ENCODE assay signal across 8 cellular contexts in the genomic region with DNA sequence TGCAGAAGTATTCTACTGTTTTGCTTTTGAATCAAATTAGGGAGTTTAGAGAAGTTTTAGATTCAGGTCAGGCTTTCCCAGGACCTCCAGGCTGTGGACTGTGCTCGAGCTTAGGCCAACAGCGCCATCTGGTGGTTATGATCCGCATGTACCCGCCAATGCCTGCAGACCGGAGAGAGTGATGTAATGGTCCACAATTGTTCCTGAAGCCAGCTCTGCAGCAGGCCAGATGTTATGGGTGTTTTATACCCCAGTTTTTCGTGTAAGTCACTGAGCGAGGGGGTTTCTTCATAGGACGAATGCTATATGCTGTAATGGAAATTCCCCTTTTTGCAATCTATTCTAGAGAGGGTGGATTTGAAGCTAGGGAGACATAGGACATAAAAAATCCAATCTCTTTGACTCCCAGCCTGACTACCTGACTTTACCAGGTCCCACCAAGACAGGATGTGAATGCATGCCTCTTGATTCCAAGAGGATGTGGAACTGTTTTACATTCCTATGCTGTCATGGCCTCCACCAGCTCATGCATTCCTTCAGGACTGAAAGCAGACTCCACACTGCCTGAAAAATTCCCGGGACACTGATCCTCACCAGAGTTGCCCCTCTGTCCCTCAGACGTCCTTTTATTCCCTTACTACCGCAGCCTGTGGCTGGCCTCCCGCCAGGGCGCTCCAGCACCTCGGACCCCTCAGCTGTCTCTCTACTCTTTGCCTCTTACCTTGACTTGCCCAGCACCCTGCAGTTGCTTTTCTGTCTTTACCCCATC. TPM values are rescaled to one million over a fixed set of nuclear protein-coding genes. Genes with fewer than 3 reads are reported as not detected.
A peak's percentile ranks its signal among the peaks of the same experiment; 100 is the strongest.
DNase-seq lines count a peak whose midpoint lies in the region; FAIRE-seq and TF ChIP-seq lines count a peak whose summit lies in the region.

No MANE protein-coding gene starts in this region.

- H3K27ac Mint-ChIP-seq in HFFc6 (no peak overlapping the region), astrocyte (ENCODE audit: unreplicated experiment) (peak overlapping the region; percentile 63)
- H3K27ac Mint-ChIP-seq in T-helper 1 cell treated with Interleukin-12 subunit alpha and Interleukin-12 subunit beta and Interleukin-4 antibody, amounts not matched to agents 30 μg/mL and 1 μg/mL, for 36 hours = no peak overlapping the region

- peak; percentile 78 for FAIRE-seq in astrocyte (lab: Jason Lieb, UNC)

- H3K27ac ChIP-seq in astrocyte (ENCODE audit: low read depth, low read length) (no peak overlapping the region), hepatocyte (no peak overlapping the region), rectal smooth muscle tissue (ENCODE audit: low read depth, low read length) (no peak overlapping the region)

- H3K9me3 Mint-ChIP-seq in HFFc6 (peaks cover 6% of the 10 kb centered on the region), astrocyte (ENCODE audit: unreplicated experiment) (no peaks in the 10 kb centered on the region)
- H3K9me3 Mint-ChIP-seq in T-helper 1 cell treated with Interleukin-12 subunit alpha and Interleukin-12 subunit beta and Interleukin-4 antibody, amounts not matched to agents 30 μg/mL and 1 μg/mL, for 36 hours = no peaks in the 10 kb centered on the region

- peak overlapping the region; percentile 46; the same call in 1 of the 2 replicates for H3K4me3 Mint-ChIP-seq in HFFc6
- peak overlapping the region; percentile 29 for H3K4me3 Mint-ChIP-seq in T-helper 1 cell treated with Interleukin-12 subunit alpha and Interleukin-12 subunit beta and Interleukin-4 antibody, amounts not matched to agents 30 μg/mL and 1 μg/mL, for 36 hours
- H3K4me3 Mint-ChIP-seq in astrocyte (ENCODE audit: unreplicated experiment) = peak overlapping the region; percentile 47

- H3K36me3 Mint-ChIP-seq in HFFc6 (ENCODE audit: low read depth) = no peaks in the 10 kb centered on the region
- H3K36me3 Mint-ChIP-seq in T-helper 1 cell treated with Interleukin-12 subunit alpha and Interleukin-12 subunit beta and Interleukin-4 antibody, amounts not matched to agents 30 μg/mL and 1 μg/mL, for 36 hours (ENCODE audit: low read depth) = no peaks in the 10 kb centered on the region
- no peaks in the 10 kb centered on the region for H3K36me3 Mint-ChIP-seq in astrocyte (ENCODE audit: low read depth, unreplicated experiment)

- H3K36me3 ChIP-seq in astrocyte (ENCODE audit: insufficient read depth, low read length) = no peaks in the 10 kb centered on the region
- no peaks in the 10 kb centered on the region for H3K36me3 ChIP-seq in hepatocyte (replicated peaks; ENCODE audit: insufficient read depth, low read depth)
- H3K36me3 ChIP-seq in rectal smooth muscle tissue (ENCODE audit: control insufficient read depth, insufficient read depth, low read length) = no peaks in the 10 kb centered on the region

- H2AFZ ChIP-seq in astrocyte (ENCODE audit: low read depth, low read length) = peak overlapping the region; percentile 75
- peak overlapping the region; percentile 56 for H2AFZ ChIP-seq in hepatocyte

- H3K9me3 ChIP-seq in astrocyte (ENCODE audit: insufficient read depth, low read depth, low read length) = no peaks in the 10 kb centered on the region
- H3K9me3 ChIP-seq in hepatocyte (ENCODE audit: low read depth) = no peaks in the 10 kb centered on the region

- no peaks in the 10 kb centered on the region for H4K20me1 ChIP-seq in astrocyte (ENCODE audit: insufficient read depth, low read length)
- no peaks in the 10 kb centered on the region for H4K20me1 ChIP-seq in hepatocyte (ENCODE audit: insufficient read depth, poor library complexity, severe bottlenecking)

- WGBS in hepatocyte (ENCODE audit: low lambda C conversion rate, missing lambda C conversion rate) = 22% methylated on average over 14 of the region's 14 CpGs

- no peaks in the 10 kb centered on the region for H3K79me2 ChIP-seq in astrocyte (ENCODE audit: insufficient read depth, low read length)
- H3K79me2 ChIP-seq in hepatocyte = no peaks in the 10 kb centered on the region

- H3K9ac ChIP-seq in astrocyte (ENCODE audit: low read length) = peak overlapping the region; percentile 7
- H3K9ac ChIP-seq in rectal smooth muscle tissue (ENCODE audit: low read length) = no peak overlapping the region

- no peaks in the 10 kb centered on the region for H3K9me2 ChIP-seq in hepatocyte (replicated peaks; ENCODE audit: insufficient read depth)

- peaks cover 2% of the 10 kb centered on the region; the same call in 1 of the 2 replicates for H3K27me3 Mint-ChIP-seq in HFFc6 (ENCODE audit: insufficient read depth)
- peaks cover 70% of the 10 kb centered on the region for H3K27me3 Mint-ChIP-seq in T-helper 1 cell treated with Interleukin-12 subunit alpha and Interleukin-12 subunit beta and Interleukin-4 antibody, amounts not matched to agents 30 μg/mL and 1 μg/mL, for 36 hours (ENCODE audit: low read depth)
- H3K27me3 Mint-ChIP-seq in astrocyte (ENCODE audit: low read depth, unreplicated experiment) = peaks cover 27% of the 10 kb centered on the region

- TF ChIP-seq CTCF in GM12865 (IDR thresholded peaks at IDR 0.05; ENCODE audit: insufficient read depth, low read depth, low read length, missing control alignments) = peak; percentile 85
- peak; percentile 94 for TF ChIP-seq CTCF in HFFc6 (IDR thresholded peaks at IDR 0.05)
- peak; percentile 93 for TF ChIP-seq CTCF in astrocyte (IDR thresholded peaks at IDR 0.05; ENCODE audit: insufficient read depth, low read depth, low read length)
- peak; percentile 94 for TF ChIP-seq CTCF in hepatocyte (IDR thresholded peaks at IDR 0.05; ENCODE audit: poor library complexity)

- H3K27me3 ChIP-seq in astrocyte (ENCODE audit: insufficient read depth, low read length) (peaks cover 9% of the 10 kb centered on the region), hepatocyte (peaks cover 38% of the 10 kb centered on the region), rectal smooth muscle tissue (ENCODE audit: control insufficient read depth, insufficient read depth, low read length) (peaks cover 10% of the 10 kb centered on the region)

- H3K4me1 ChIP-seq in astrocyte (ENCODE audit: insufficient read depth, low read length) = peaks cover 8% of the 10 kb centered on the region
- peaks cover 9% of the 10 kb centered on the region for H3K4me1 ChIP-seq in hepatocyte (ENCODE audit: insufficient read depth)
- H3K4me1 ChIP-seq in rectal smooth muscle tissue (ENCODE audit: control insufficient read depth, insufficient read depth, low read length) = peaks cover 3% of the 10 kb centered on the region

- DNase-seq in GM12865 (ENCODE audit: low read depth) (peak; percentile 93), HFFc6 (peak; percentile 64), NAMALWA (ENCODE audit: low spot score) (peak; percentile 93), astrocyte (ENCODE audit: low read depth) (peak; percentile 52), hepatocyte (ENCODE audit: low spot score) (peak; percentile 93), NCI-H1048 (lab: John Stamatoyannopoulos, UW) (no peak)

- H3K4me2 ChIP-seq in astrocyte (ENCODE audit: low read length) (peak overlapping the region; percentile 84), hepatocyte (peak overlapping the region; percentile 92)

- peak overlapping the region; percentile 54 for H3K4me3 ChIP-seq in GM12865 (ENCODE audit: low read depth, low read length)
- peak overlapping the region; percentile 43 for H3K4me3 ChIP-seq in astrocyte (ENCODE audit: insufficient read depth, low read depth, low read length)
- H3K4me3 ChIP-seq in hepatocyte = peak overlapping the region; percentile 37
- peak overlapping the region; percentile 49 for H3K4me3 ChIP-seq in rectal smooth muscle tissue (ENCODE audit: low read length)

- no peaks in the 10 kb centered on the region for H3K4me1 Mint-ChIP-seq in HFFc6 (ENCODE audit: low read depth)
- H3K4me1 Mint-ChIP-seq in T-helper 1 cell treated with Interleukin-12 subunit alpha and Interleukin-12 subunit beta and Interleukin-4 antibody, amounts not matched to agents 30 μg/mL and 1 μg/mL, for 36 hours (ENCODE audit: low read depth) = peaks cover 16% of the 10 kb centered on the region
- peaks cover 13% of the 10 kb centered on the region for H3K4me1 Mint-ChIP-seq in astrocyte (ENCODE audit: low read depth, unreplicated experiment)

RNA-seq across cellular contexts. Expression of a gene that starts 41.2 kb away (rescaled TPM):
- total RNA-seq in HFFc6 (2021; fragmentation: NEBNext Ultra II Directional; extraction: Animal tissue kit (Norgen Biotek cat#: 25700)) = not detected
- not detected in 2 replicates for total RNA-seq in astrocyte
- total RNA-seq in hepatocyte = 0.27 TPM in 1 of 2 replicates, not detected in the other
- polyA plus RNA-seq in hepatocyte = 0.60 and 0.82 TPM in 2 replicates
